In the genomic region with DNA sequence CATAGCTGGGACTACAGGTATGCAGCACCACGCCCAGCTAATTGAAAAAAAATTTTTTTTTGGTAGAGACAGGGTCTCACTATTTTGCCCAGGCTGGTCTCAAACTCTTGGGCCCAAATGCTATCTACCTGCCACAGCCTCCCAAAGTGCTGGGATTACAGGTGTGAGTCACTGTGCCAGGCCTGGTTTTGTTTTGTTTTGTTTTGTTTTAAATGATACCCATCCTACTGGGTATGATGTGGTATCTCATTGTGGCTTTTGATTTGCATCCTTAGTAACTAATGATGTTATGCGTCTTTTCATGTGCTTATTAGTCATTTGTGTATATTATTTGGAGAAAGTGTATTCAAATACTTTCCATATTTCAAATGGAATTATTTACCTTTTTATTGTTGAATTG, we compare ENCODE assay signal across 16 cellular contexts.
"Had no signal": no experiment of that assay in that cellular context is flagged by ENCODE, and none has a peak within 500 bp of the region (broad histone marks: within the 10 kb centered on the region; RNA-seq: fewer than 3 reads in every experiment).

No MANE protein-coding gene starts in this region.

- DNase-seq: cortex of kidney; dorsolateral prefrontal cortex; effector CD8-positive, alpha-beta T cell; heart left ventricle; hippocampal formation; left colon; left ventricle myocardium superior; mesendoderm; naive thymus-derived CD4-positive, alpha-beta T cell; posterior cingulate gyrus; spleen; testis; upper lobe of right lung had no signal

- H3K9me3 Mint-ChIP-seq: naive thymus-derived CD4-positive, alpha-beta T cell; stimulated activated naive CD8-positive, alpha-beta T cell treated with anti-CD3 and anti-CD28 coated beads, Interleukin-15, Interleukin-2, amounts not matched to agents 100 ng/mL and 50 ng/mL, for 24 hours had no signal

- H3K4me3 Mint-ChIP-seq: naive thymus-derived CD4-positive, alpha-beta T cell; stimulated activated naive CD8-positive, alpha-beta T cell treated with anti-CD3 and anti-CD28 coated beads, Interleukin-15, Interleukin-2, amounts not matched to agents 100 ng/mL and 50 ng/mL, for 24 hours had no signal

- ATAC-seq: heart left ventricle; left colon; left ventricle myocardium superior; naive thymus-derived CD4-positive, alpha-beta T cell; sciatic nerve; upper lobe of right lung had no signal

- H3K27me3 Mint-ChIP-seq: naive thymus-derived CD4-positive, alpha-beta T cell; stimulated activated naive CD8-positive, alpha-beta T cell treated with anti-CD3 and anti-CD28 coated beads, Interleukin-15, Interleukin-2, amounts not matched to agents 100 ng/mL and 50 ng/mL, for 24 hours had no signal

- FAIRE-seq: frontal cortex had no signal

- H3K27ac Mint-ChIP-seq: naive thymus-derived CD4-positive, alpha-beta T cell; stimulated activated naive CD8-positive, alpha-beta T cell treated with anti-CD3 and anti-CD28 coated beads, Interleukin-15, Interleukin-2, amounts not matched to agents 100 ng/mL and 50 ng/mL, for 24 hours had no signal
